In genomic region chrX:129953334-129953648, GRCh38 we compare ENCODE assay signal across 10 cellular contexts. TPM values are rescaled to one million over a fixed set of nuclear protein-coding genes. Genes with fewer than 3 reads are reported as not detected.
DNase-seq lines count a peak whose midpoint lies in the region; ATAC-seq, FAIRE-seq and TF ChIP-seq lines count a peak whose summit lies in the region.
"Had no signal": no experiment of that assay in that cellular context is flagged by ENCODE, and none has a peak within 500 bp of the region (broad histone marks: within the 10 kb centered on the region; RNA-seq: fewer than 3 reads in every experiment).

No MANE protein-coding gene starts in this region.

- H4K20me1 ChIP-seq in OCI-LY3 (ENCODE audit: insufficient read depth, low read length), result no peaks in the 10 kb centered on the region
- no peaks in the 10 kb centered on the region for H4K20me1 ChIP-seq in PC-9 (ENCODE audit: insufficient read depth)

- TF ChIP-seq EP300 in sigmoid colon (IDR thresholded peaks at IDR 0.05), result no peak

- 70% methylated on average over 2 of the region's 18 CpGs; no CpG with 5 or more reads in 1 of the 2 donors for WGBS in esophagus squamous epithelium, 2 donors
- WGBS in sigmoid colon, 2 donors, result 7 to 21% methylated on average over 18 of the region's 18 CpGs

- H2AFZ ChIP-seq in OCI-LY3 (ENCODE audit: low read depth, low read length), result no peak overlapping the region
- H2AFZ ChIP-seq in PC-9, result no peak overlapping the region

- H3K4me2 ChIP-seq in OCI-LY3 (ENCODE audit: low read length) (0 out of 2 replicates have a peak overlapping the region, but pooled peaks have one; percentile 30), PC-9 (no peak overlapping the region)

- POLR2A ChIA-PET in PC-9 (lab: Charles Lee; ENCODE audit: unreplicated experiment), result no interaction called here

- H3K79me2 ChIP-seq in OCI-LY3 (ENCODE audit: low read length) (no peaks in the 10 kb centered on the region), PC-9 (ENCODE audit: low read depth) (no peaks in the 10 kb centered on the region)

- CTCF ChIA-PET in PC-9 (lab: Charles Lee), result no interaction called here

- H3K9me3 ChIP-seq in OCI-LY3 (ENCODE audit: insufficient read depth, low read length) (no peaks in the 10 kb centered on the region), esophagus squamous epithelium (no peaks in the 10 kb centered on the region), sigmoid colon (no peaks in the 10 kb centered on the region), PC-9 (ENCODE audit: insufficient read depth, low read depth) (no peaks in the 10 kb centered on the region)
- H3K9me3 ChIP-seq: mucosa of descending colon had no signal

- peak; percentile 91 for FAIRE-seq in GM12891 (lab: Jason Lieb, UNC)

- no peak overlapping the region for H3K9ac ChIP-seq in OCI-LY3 (ENCODE audit: low read length)

- no peaks in the 10 kb centered on the region for H3K27me3 ChIP-seq in OCI-LY3 (ENCODE audit: low read depth, low read length)
- H3K27me3 ChIP-seq in esophagus squamous epithelium, result no peaks in the 10 kb centered on the region
- H3K27me3 ChIP-seq in sigmoid colon, result no peaks in the 10 kb centered on the region
- no peaks in the 10 kb centered on the region for H3K27me3 ChIP-seq in PC-9 (ENCODE audit: insufficient read depth, low read depth)

- intact Hi-C loops in esophagus squamous epithelium (cut with DNase I), result no loop called here
- intact Hi-C loops in sigmoid colon (cut with DNase I), result loop anchor here (2.0 kb wide), 1 partner anchor 20 kb away; no protein-coding TSS in a partner anchor
- intact Hi-C loops in PC-9 (cut with micrococcal nuclease; ENCODE audit: unreplicated experiment), result no loop called here

- ATAC-seq in GM19455 (IDR thresholded peaks at IDR 0.05; ENCODE audit: unreplicated experiment), result no peak
- ATAC-seq in GM21717 (IDR thresholded peaks at IDR 0.05; ENCODE audit: unreplicated experiment), result no peak

- H3K9me2 ChIP-seq in PC-9 (ENCODE audit: insufficient read depth), result no peaks in the 10 kb centered on the region

- no peak for TF ChIP-seq POLR2A in GM12891 (IDR thresholded peaks at IDR 0.05; ENCODE audit: low read depth, low read length)
- TF ChIP-seq POLR2A in esophagus squamous epithelium (IDR thresholded peaks at IDR 0.05), result no peak
- TF ChIP-seq POLR2A in sigmoid colon (IDR thresholded peaks at IDR 0.05), result no peak

- H3K4me1 ChIP-seq in OCI-LY3 (ENCODE audit: low read length), result peaks cover 5% of the 10 kb centered on the region
- H3K4me1 ChIP-seq in esophagus squamous epithelium, result peaks cover 0 to 28% (median 5%) of the 10 kb centered on the region in 3 donors
- H3K4me1 ChIP-seq in sigmoid colon, result peaks cover 0 to 10% (median 4%) of the 10 kb centered on the region in 4 donors
- H3K4me1 ChIP-seq in PC-9 (replicated peaks; ENCODE audit: insufficient read depth), result peaks cover 6% of the 10 kb centered on the region; the same call in 1 of the 2 replicates

- no TSS peak for BruUV-seq in PC-9 (replicated peaks; lab: Mats Ljungman, UMichigan)

- H3F3A ChIP-seq in PC-9 (ENCODE audit: insufficient read depth, low read depth), result peaks cover 5% of the 10 kb centered on the region; the same call in 1 of the 2 replicates

- no peaks in the 10 kb centered on the region for H3K36me3 ChIP-seq in OCI-LY3 (replicated peaks; ENCODE audit: low read depth, low read length)
- H3K36me3 ChIP-seq in esophagus squamous epithelium, result no peaks in the 10 kb centered on the region
- H3K36me3 ChIP-seq in sigmoid colon, result no peaks in the 10 kb centered on the region
- H3K36me3 ChIP-seq in PC-9 (ENCODE audit: low read depth), result no peaks in the 10 kb centered on the region

- no peak overlapping the region for H3K4me3 ChIP-seq in OCI-LY3 (ENCODE audit: low read length)
- H3K4me3 ChIP-seq in esophagus squamous epithelium, result peak overlapping the region; percentile 3 to 61 (median 42)
- H3K4me3 ChIP-seq in sigmoid colon, result peak overlapping the region; percentile 8 to 45 (median 38)
- no peak overlapping the region for H3K4me3 ChIP-seq in PC-9
- H3K4me3 ChIP-seq: mucosa of descending colon had no signal

- DNase-seq in GM12891 (ENCODE audit: insufficient read length, low spot score), result no peak
- DNase-seq in esophagus squamous epithelium (lab: John Stamatoyannopoulos, UW), result no peak
- DNase-seq in sigmoid colon, result no peak
- no peak for DNase-seq in PC-9
- no peak for DNase-seq in SK-N-DZ (ENCODE audit: low spot score)
- DNase-seq: SHP77 had no signal

- H3K27ac ChIP-seq in OCI-LY3 (ENCODE audit: low read length), result no peak overlapping the region
- H3K27ac ChIP-seq in esophagus squamous epithelium, result no peak overlapping the region
- no peak overlapping the region for H3K27ac ChIP-seq in sigmoid colon
- no peak overlapping the region for H3K27ac ChIP-seq in PC-9

- TF ChIP-seq CTCF in OCI-LY3 (IDR thresholded peaks at IDR 0.05; ENCODE audit: low read depth, low read length) (no peak), esophagus squamous epithelium (IDR thresholded peaks at IDR 0.05) (no peak), sigmoid colon (IDR thresholded peaks at IDR 0.05) (no peak), PC-9 (conservative IDR thresholded peaks at IDR 0.05) (no peak)

TF ChIP-seq in GM12891, 5 proteins besides CTCF, POLR2A, EP300 and RAD21:
- TF ChIP-seq TAF1 (IDR thresholded peaks at IDR 0.05; ENCODE audit: low read depth, low read length), result no peak
- no peak for TF ChIP-seq SPI1 (IDR thresholded peaks at IDR 0.05; ENCODE audit: low read depth, low read length)

RNA-seq across cellular contexts. Expression of gene BCORL1, which starts 29.1 kb away (rescaled TPM):
- 1.8 TPM for polyA plus RNA-seq in GM12891 (2012; ENCODE audit: low read depth, missing spikeins)
- total RNA-seq in esophagus squamous epithelium (1 to 10 TPM; 1.7 to 4.0 (median 2.7) TPM), sigmoid colon (1 to 10 TPM; 2.2 to 5.8 (median 4.2) TPM), PC-9 (2021) (32.2 TPM in 2 replicates)
- polyA plus RNA-seq in sigmoid colon, result 1 to 10 TPM; 1.2 to 5.0 (median 1.6) TPM
- polyA plus RNA-seq in SK-N-DZ (2014; cell fraction: cytosol; rRNA removed), result 1.1 and 2.1 TPM in 2 replicates
- polyA plus RNA-seq in SK-N-DZ (2014; cell fraction: nucleus; rRNA removed), result 1.3 and 1.7 TPM in 2 replicates

RNA-seq across cellular contexts. Expression of gene UTP14A, which starts 47.3 kb away (rescaled TPM):
- polyA plus RNA-seq in GM12891 (2012; ENCODE audit: low read depth, missing spikeins), result 22.1 TPM
- total RNA-seq in esophagus squamous epithelium (10 to 100 TPM; 14.4 to 25.2 (median 19.5) TPM), sigmoid colon (10 to 100 TPM; 14.4 to 18.2 (median 15.2) TPM), PC-9 (2021) (44.6 and 55.4 TPM in 2 replicates)
- 10 to 100 TPM in 1 of 3 donors, 1 to 10 TPM in 2; 5.5 to 15.6 (median 6.6) TPM for polyA plus RNA-seq in sigmoid colon
- polyA plus RNA-seq in SK-N-DZ (2014; cell fraction: cytosol; rRNA removed), result 18.3 and 21.0 TPM in 2 replicates
- 12.2 and 18.3 TPM in 2 replicates for polyA plus RNA-seq in SK-N-DZ (2014; cell fraction: nucleus; rRNA removed)

Comparison
In these comparisons a context has a peak if more than half of its experiments do, and no peak if none do; other contexts are left out.
1. H3K4me3 ChIP-seq: peak in esophagus squamous epithelium (4 of 4) and sigmoid colon (4 of 4); none in OCI-LY3 (single experiment) and PC-9 (single experiment).